Comparison of ENCODE assay signal across 8 cellular contexts in the genomic region with DNA sequence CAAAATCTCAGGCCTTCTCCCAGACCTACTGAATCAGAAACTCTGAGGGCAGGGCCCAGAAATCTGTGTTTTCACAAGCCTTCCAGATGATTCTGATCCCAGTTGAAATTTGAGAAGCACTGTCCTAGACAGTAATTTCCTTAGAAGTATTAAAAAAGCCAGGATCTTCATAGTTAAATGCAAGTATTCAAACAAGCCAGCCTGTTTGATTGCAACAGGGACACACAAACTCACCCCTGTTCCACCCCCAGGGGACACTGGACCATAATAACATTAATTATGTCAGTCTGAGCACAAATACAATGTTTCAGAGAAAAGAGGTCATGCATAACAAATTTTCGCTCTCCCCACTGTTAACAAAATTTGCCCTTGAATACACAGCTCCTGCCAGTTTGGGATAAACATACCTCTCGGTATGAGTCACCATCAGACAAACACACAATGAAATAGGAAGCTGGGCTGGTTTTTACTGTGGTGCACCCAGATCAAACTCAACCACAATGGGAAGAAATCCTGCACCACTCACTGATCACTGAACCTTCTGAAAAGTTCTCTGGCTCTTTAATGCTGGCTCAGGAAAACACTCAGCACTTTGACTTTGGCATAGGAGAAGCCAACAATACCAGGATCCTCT. TPM values are rescaled to one million over a fixed set of nuclear protein-coding genes. Genes with fewer than 3 reads are reported as not detected.
DNase-seq lines count a peak whose midpoint lies in the region; ATAC-seq, FAIRE-seq and TF ChIP-seq lines count a peak whose summit lies in the region.

No MANE protein-coding gene starts in this region.

- ATAC-seq in pancreas = peak; percentile 95 to 96 (median 95)
- no peak for ATAC-seq in HG03457 (IDR thresholded peaks at IDR 0.05; ENCODE audit: unreplicated experiment)
- no peak for ATAC-seq in GM18498 (IDR thresholded peaks at IDR 0.05; ENCODE audit: unreplicated experiment)

- H3K4me3 ChIP-seq in epithelial cell of esophagus (ENCODE audit: low read length) (no peak overlapping the region), pancreas (no peak overlapping the region)

- DNase-seq in EL = peak; percentile 93
- DNase-seq in NCI-H446 treated with DMSO at 0.1 percent for 48 hours (lab: John Stamatoyannopoulos, UW) = peak; percentile 37
- DNase-seq in epithelial cell of esophagus (ENCODE audit: low read depth) = peak; percentile 79
- DNase-seq in pancreas = peak in 3 of 6 donors; percentile 31 to 53 (median 37)
- no peak for DNase-seq in NCI-H2227 (lab: John Stamatoyannopoulos, UW; ENCODE audit: unreplicated experiment)
- no peak for DNase-seq in activated CD4-positive, alpha-beta T cell treated with anti-CD3 and anti-CD28 coated beads for 4 hours

- H3K36me3 ChIP-seq in pancreas = no peaks in the 10 kb centered on the region

- peaks cover 0 to 25% (median 11%) of the 10 kb centered on the region in 3 donors for H3K4me1 ChIP-seq in pancreas

- TF ChIP-seq CTCF in epithelial cell of esophagus (IDR thresholded peaks at IDR 0.05; ENCODE audit: insufficient read depth, low read depth, low read length, missing control alignments) = no peak
- TF ChIP-seq CTCF in pancreas (IDR thresholded peaks at IDR 0.05) = no peak

- intact Hi-C loops in pancreas (cut with DNase I) = no loop called here

- no peaks in the 10 kb centered on the region for H3K27me3 ChIP-seq in pancreas

- no peaks in the 10 kb centered on the region for H3K9me3 ChIP-seq in pancreas

- 23 to 35% methylated on average over 2 of the region's 2 CpGs for WGBS in pancreas, 2 donors

- H3K27ac ChIP-seq in pancreas = peak overlapping the region in 3 of 4 donors; percentile 8 to 83 (median 76)

- no peak for FAIRE-seq in pancreas (lab: Jason Lieb, UNC)

RNA-seq across cellular contexts. Expression of a gene that starts 34.3 kb away (rescaled TPM):
- total RNA-seq in pancreas = 10 to 100 TPM; 28.1 to 44.5 (median 37.1) TPM
- 10 to 100 TPM; 13.3 to 30.8 TPM for polyA plus RNA-seq in pancreas

Comparison
In these comparisons a context has a peak if more than half of its experiments do, and no peak if none do; other contexts are left out.
1. DNase-seq: peak in EL (single experiment), NCI-H446 treated with DMSO at 0.1 percent for 48 hours (single experiment) and epithelial cell of esophagus (single experiment); none in NCI-H2227 (single experiment) and activated CD4-positive, alpha-beta T cell treated with anti-CD3 and anti-CD28 coated beads for 4 hours (0 of 2).
2. ATAC-seq: peak in pancreas (4 of 4); none in HG03457 (single experiment) and GM18498 (single experiment).